In the genomic region with DNA sequence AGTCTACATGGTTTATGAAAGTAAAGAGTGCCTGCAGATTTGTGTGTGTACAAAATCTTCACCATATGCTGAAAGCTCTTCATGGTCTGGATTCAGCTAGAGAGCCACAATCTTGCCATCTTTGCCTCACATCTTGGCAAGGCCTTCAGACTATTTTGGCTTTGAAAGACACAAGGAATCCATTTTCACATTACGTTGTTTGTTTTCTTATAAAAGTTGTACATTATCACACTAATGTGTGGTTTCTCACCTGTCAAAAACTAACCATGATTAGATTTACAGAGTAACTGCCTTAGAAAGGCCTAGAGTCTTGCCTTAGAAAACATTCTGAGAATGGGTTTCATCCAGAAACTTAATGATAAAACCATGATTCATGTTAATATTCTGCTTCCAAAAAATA, we compare ENCODE assay signal across 13 cellular contexts.
DNase-seq lines count a peak whose midpoint lies in the region; ATAC-seq and TF ChIP-seq lines count a peak whose summit lies in the region.
"Had no signal": no experiment of that assay in that cellular context is flagged by ENCODE, and none has a peak within 500 bp of the region (broad histone marks: within the 10 kb centered on the region; RNA-seq: fewer than 3 reads in every experiment).

No MANE protein-coding gene starts in this region.

- in situ Hi-C loops in astrocyte of the cerebellum (cut with HindIII; ENCODE audit: low sequenced_read_pairs) = no loop called here

- TF ChIP-seq CTCF in AG10803 (conservative IDR thresholded peaks at IDR 0.05; ENCODE audit: low read length) (no peak), astrocyte of the cerebellum (IDR thresholded peaks at IDR 0.05; ENCODE audit: low read depth, low read length, missing control alignments) (no peak), fibroblast of the aortic adventitia (IDR thresholded peaks at IDR 0.05; ENCODE audit: insufficient read depth, low read length) (no peak), MM.1S (IDR thresholded peaks at IDR 0.05; ENCODE audit: low read length) (no peak)

- H3K4me3 ChIP-seq in AG10803 (ENCODE audit: low read length) = no peak overlapping the region
- H3K4me3 ChIP-seq in SJCRH30 = no peak overlapping the region
- H3K4me3 ChIP-seq in astrocyte of the cerebellum (ENCODE audit: low read depth, low read length) = no peak overlapping the region
- H3K4me3 ChIP-seq in fibroblast of the aortic adventitia (ENCODE audit: low read depth, low read length) = no peak overlapping the region
- no peak overlapping the region for H3K4me3 ChIP-seq in MM.1S (ENCODE audit: low read length)

- no peak for ATAC-seq in HG03457 (IDR thresholded peaks at IDR 0.05; ENCODE audit: unreplicated experiment)
- ATAC-seq: HCT116 had no signal

- H3K9ac ChIP-seq in MM.1S (ENCODE audit: low read length) = no peak overlapping the region

- no peaks in the 10 kb centered on the region for H3K36me3 ChIP-seq in SJCRH30
- H3K36me3 ChIP-seq in MM.1S (replicated peaks; ENCODE audit: insufficient read depth, low read length) = no peaks in the 10 kb centered on the region

- H3K9me3 ChIP-seq in SJCRH30 (replicated peaks) (no peaks in the 10 kb centered on the region), MM.1S (replicated peaks; ENCODE audit: insufficient read depth, low read length) (no peaks in the 10 kb centered on the region)

- H3K4me1 ChIP-seq in SJCRH30 (peaks cover 13% of the 10 kb centered on the region), MM.1S (ENCODE audit: low read length) (no peaks in the 10 kb centered on the region)

- H3K27ac ChIP-seq in SJCRH30 (peak overlapping the region; percentile 34), MM.1S (ENCODE audit: low read length) (no peak overlapping the region)
- H3K27ac ChIP-seq: 22Rv1 had no signal

- DNase-seq in AG10803 (ENCODE audit: low read depth) (peak; percentile 54), SJCRH30 (peak in 1 of 2 experiments; percentile 25), astrocyte of the cerebellum (ENCODE audit: low read depth) (peak; percentile 62), fibroblast of the aortic adventitia (ENCODE audit: low read depth) (peak; percentile 58), NCI-H2227 treated with DMSO at 0.1 percent for 48 hours (lab: John Stamatoyannopoulos, UW) (no peak), MM.1S (no peak)
- DNase-seq: CD4-positive, alpha-beta memory T cell; DMS153; DND-41; KG1 had no signal

- no peaks in the 10 kb centered on the region for H3K27me3 ChIP-seq in SJCRH30
- no peaks in the 10 kb centered on the region for H3K27me3 ChIP-seq in MM.1S (replicated peaks; ENCODE audit: insufficient read depth, low read length)

- no peak overlapping the region for H3K4me2 ChIP-seq in MM.1S (ENCODE audit: low read depth, low read length)

- H4K20me1 ChIP-seq in MM.1S (ENCODE audit: insufficient read depth, low read length) = no peaks in the 10 kb centered on the region

- H3F3A ChIP-seq in MM.1S (ENCODE audit: insufficient read depth, low read length) = no peaks in the 10 kb centered on the region

- no peaks in the 10 kb centered on the region for H3K9me2 ChIP-seq in MM.1S (replicated peaks; ENCODE audit: insufficient read depth, low read length)

- H3K79me2 ChIP-seq in MM.1S (ENCODE audit: low read length) = no peaks in the 10 kb centered on the region

- H2AFZ ChIP-seq in MM.1S (ENCODE audit: low read length) = no peak overlapping the region

Comparison
In these comparisons a context has a peak if more than half of its experiments do, and no peak if none do; other contexts are left out.
1. DNase-seq: peak in AG10803 (single experiment), astrocyte of the cerebellum (single experiment) and fibroblast of the aortic adventitia (single experiment); none in NCI-H2227 treated with DMSO at 0.1 percent for 48 hours (single experiment) and MM.1S (single experiment).